29 cellular contexts compared by ENCODE assay signal in the genomic region with DNA sequence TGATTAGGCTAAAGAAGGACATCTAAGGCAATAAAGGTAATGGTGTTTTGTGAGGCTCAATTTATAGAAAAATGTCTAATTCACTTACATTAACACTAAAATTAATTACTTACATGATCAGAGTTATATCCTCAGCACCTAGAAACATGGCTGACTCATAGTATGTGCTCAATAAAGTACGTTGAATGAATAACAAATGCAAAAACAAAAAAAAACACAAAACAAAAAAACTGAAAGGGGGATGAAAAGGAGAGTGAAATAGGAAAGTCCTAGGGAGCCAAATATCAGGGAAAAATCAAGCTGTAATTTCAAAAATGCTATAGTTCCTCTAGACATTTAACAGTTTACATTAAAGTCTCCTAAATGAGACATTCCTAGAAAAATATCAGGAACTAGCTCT.
"Had no signal": no experiment of that assay in that cellular context is flagged by ENCODE, and none has a peak within 500 bp of the region (broad histone marks: within the 10 kb centered on the region; RNA-seq: fewer than 3 reads in every experiment).

No MANE protein-coding gene starts in this region.

- H3K4me1 ChIP-seq: ascending aorta, gastroesophageal sphincter had no signal

- DNase-seq: activated CD4-positive, alpha-beta memory T cell treated with anti-CD3 and anti-CD28 coated beads, Interleukin-2, amount 10 ng/mL, durations not matched to agents 7 days and 5 days; activated CD4-positive, alpha-beta T cell treated with anti-CD3 and anti-CD28 coated beads for 36 hours; activated CD4-positive, alpha-beta T cell treated with anti-CD3 and anti-CD28 coated beads, Interleukin-2, amount 10 ng/mL, durations not matched to agents 24 days and 14 days; activated CD4-positive, CD25-positive, alpha-beta regulatory T cell; activated CD4-positive, CD25-positive, alpha-beta regulatory T cell treated with anti-CD3 and anti-CD28 coated beads, Interleukin-2, amount 50 U/mL, for 72 hours; activated CD8-positive, alpha-beta memory T cell treated with anti-CD3 and anti-CD28 coated beads, Interleukin-2, amount 50 U/mL, for 48 hours; activated gamma-delta T cell; activated naive CD4-positive, alpha-beta T cell; activated naive CD4-positive, alpha-beta T cell treated with anti-CD3 and anti-CD28 coated beads, Interleukin-2, amount 10 ng/mL, durations not matched to agents 7 days and 5 days; activated naive CD8-positive, alpha-beta T cell treated with anti-CD3 and anti-CD28 coated beads, Interleukin-2, amount 10 ng/mL, durations not matched to agents 7 days and 5 days; activated T-cell treated with anti-CD3 and anti-CD28 coated beads for 4 hours; activated T-cell treated with anti-CD3 and anti-CD28 coated beads, Interleukin-2, amount 50 U/mL, for 24 hours; activated T-cell treated with anti-CD3 and anti-CD28 coated beads, Interleukin-2, amount 50 U/mL, for 72 hours; brain microvascular endothelial cell; cortex of kidney; dermis blood vessel endothelial cell; effector CD4-positive, alpha-beta T cell; effector memory CD8-positive, alpha-beta T cell; esophagus squamous epithelium; foreskin melanocyte; T1000; WERI-Rb-1 had no signal

- H3K36me3 Mint-ChIP-seq: activated naive CD4-positive, alpha-beta T cell treated with anti-CD3 and anti-CD28 coated beads, Interleukin-2, amount 10 ng/mL, durations not matched to agents 7 days and 5 days; activated naive CD4-positive, alpha-beta T cell treated with anti-CD3 and anti-CD28 coated beads, Interleukin-2, amount 50 U/mL, for 72 hours; activated naive CD8-positive, alpha-beta T cell treated with anti-CD3 and anti-CD28 coated beads, Interleukin-2, amount 10 ng/mL, durations not matched to agents 7 days and 5 days had no signal

- H3K9me3 ChIP-seq: ascending aorta, esophagus squamous epithelium, gastroesophageal sphincter had no signal

- H3K27ac ChIP-seq: ascending aorta, brain microvascular endothelial cell, esophagus squamous epithelium, gastroesophageal sphincter, WERI-Rb-1 had no signal

- H3K4me3 Mint-ChIP-seq: activated CD4-positive, alpha-beta memory T cell treated with anti-CD3 and anti-CD28 coated beads, Interleukin-2, amount 10 ng/mL, durations not matched to agents 7 days and 5 days; activated CD4-positive, alpha-beta T cell treated with anti-CD3 and anti-CD28 coated beads for 36 hours; activated CD4-positive, alpha-beta T cell treated with anti-CD3 and anti-CD28 coated beads, Interleukin-2, amount 10 ng/mL, durations not matched to agents 24 days and 14 days; activated naive CD4-positive, alpha-beta T cell treated with anti-CD3 and anti-CD28 coated beads, Interleukin-2, amount 10 ng/mL, durations not matched to agents 7 days and 5 days; activated naive CD8-positive, alpha-beta T cell treated with anti-CD3 and anti-CD28 coated beads, Interleukin-2, amount 10 ng/mL, durations not matched to agents 7 days and 5 days; activated T-cell treated with anti-CD3 and anti-CD28 coated beads, Interleukin-2, amount 50 U/mL, for 24 hours; activated T-cell treated with anti-CD3 and anti-CD28 coated beads, Interleukin-2, amount 50 U/mL, for 72 hours; central memory CD8-positive, alpha-beta T cell; effector memory CD8-positive, alpha-beta T cell; T-helper 1 cell treated with Interleukin-12 subunit alpha and Interleukin-12 subunit beta and Interleukin-4 antibody, amounts not matched to agents 30 μg/mL and 1 μg/mL, for 36 hours; T-helper 2 cell treated with Interferon-gamma antibody and Interleukin-4, amounts not matched to agents 5 μg/mL and 100 μg/mL, for 36 hours had no signal

- H3K9me3 Mint-ChIP-seq: activated CD4-positive, alpha-beta memory T cell treated with anti-CD3 and anti-CD28 coated beads, Interleukin-2, amount 10 ng/mL, durations not matched to agents 7 days and 5 days; activated CD4-positive, alpha-beta T cell treated with anti-CD3 and anti-CD28 coated beads, Interleukin-2, amount 10 ng/mL, durations not matched to agents 24 days and 14 days; activated naive CD4-positive, alpha-beta T cell treated with anti-CD3 and anti-CD28 coated beads, Interleukin-2, amount 10 ng/mL, durations not matched to agents 7 days and 5 days; activated naive CD4-positive, alpha-beta T cell treated with anti-CD3 and anti-CD28 coated beads, Interleukin-2, amount 50 U/mL, for 72 hours; activated naive CD8-positive, alpha-beta T cell treated with anti-CD3 and anti-CD28 coated beads, Interleukin-2, amount 10 ng/mL, durations not matched to agents 7 days and 5 days; activated T-cell treated with anti-CD3 and anti-CD28 coated beads, Interleukin-2, amount 50 U/mL, for 24 hours; activated T-cell treated with anti-CD3 and anti-CD28 coated beads, Interleukin-2, amount 50 U/mL, for 72 hours; central memory CD8-positive, alpha-beta T cell; effector memory CD8-positive, alpha-beta T cell; T-helper 1 cell treated with Interleukin-12 subunit alpha and Interleukin-12 subunit beta and Interleukin-4 antibody, amounts not matched to agents 30 μg/mL and 1 μg/mL, for 36 hours; T-helper 2 cell treated with Interferon-gamma antibody and Interleukin-4, amounts not matched to agents 5 μg/mL and 100 μg/mL, for 36 hours had no signal

- H3K27me3 ChIP-seq: brain microvascular endothelial cell, esophagus squamous epithelium, gastroesophageal sphincter had no signal

- FAIRE-seq: bronchial epithelial cell had no signal

- H3K27me3 Mint-ChIP-seq: activated CD4-positive, alpha-beta memory T cell treated with anti-CD3 and anti-CD28 coated beads, Interleukin-2, amount 10 ng/mL, durations not matched to agents 7 days and 5 days; activated CD4-positive, alpha-beta T cell treated with anti-CD3 and anti-CD28 coated beads for 36 hours; activated CD4-positive, alpha-beta T cell treated with anti-CD3 and anti-CD28 coated beads, Interleukin-2, amount 10 ng/mL, durations not matched to agents 24 days and 14 days; activated naive CD4-positive, alpha-beta T cell treated with anti-CD3 and anti-CD28 coated beads, Interleukin-2, amount 10 ng/mL, durations not matched to agents 7 days and 5 days; activated naive CD8-positive, alpha-beta T cell treated with anti-CD3 and anti-CD28 coated beads, Interleukin-2, amount 10 ng/mL, durations not matched to agents 7 days and 5 days; central memory CD8-positive, alpha-beta T cell; effector memory CD8-positive, alpha-beta T cell had no signal

- H3K4me3 ChIP-seq: ascending aorta, esophagus squamous epithelium, gastroesophageal sphincter had no signal

- ATAC-seq: activated CD4-positive, alpha-beta T cell treated with anti-CD3 and anti-CD28 coated beads for 36 hours; activated naive CD4-positive, alpha-beta T cell treated with anti-CD3 and anti-CD28 coated beads, Interleukin-2, amount 50 U/mL, for 72 hours; activated T-cell treated with anti-CD3 and anti-CD28 coated beads, Interleukin-2, amount 50 U/mL, for 72 hours; effector memory CD8-positive, alpha-beta T cell; gastroesophageal sphincter had no signal

- H3K36me3 ChIP-seq: ascending aorta, brain microvascular endothelial cell, esophagus squamous epithelium, gastroesophageal sphincter, WERI-Rb-1 had no signal

- H3K27ac Mint-ChIP-seq: activated CD4-positive, alpha-beta memory T cell treated with anti-CD3 and anti-CD28 coated beads, Interleukin-2, amount 10 ng/mL, durations not matched to agents 7 days and 5 days; activated CD4-positive, alpha-beta T cell treated with anti-CD3 and anti-CD28 coated beads for 36 hours; activated CD4-positive, alpha-beta T cell treated with anti-CD3 and anti-CD28 coated beads, Interleukin-2, amount 10 ng/mL, durations not matched to agents 24 days and 14 days; activated naive CD4-positive, alpha-beta T cell treated with anti-CD3 and anti-CD28 coated beads, Interleukin-2, amount 10 ng/mL, durations not matched to agents 7 days and 5 days; activated naive CD4-positive, alpha-beta T cell treated with anti-CD3 and anti-CD28 coated beads, Interleukin-2, amount 50 U/mL, for 72 hours; activated naive CD8-positive, alpha-beta T cell treated with anti-CD3 and anti-CD28 coated beads, Interleukin-2, amount 10 ng/mL, durations not matched to agents 7 days and 5 days; activated T-cell treated with anti-CD3 and anti-CD28 coated beads, Interleukin-2, amount 50 U/mL, for 24 hours; activated T-cell treated with anti-CD3 and anti-CD28 coated beads, Interleukin-2, amount 50 U/mL, for 72 hours; effector memory CD8-positive, alpha-beta T cell; T-helper 1 cell treated with Interleukin-12 subunit alpha and Interleukin-12 subunit beta and Interleukin-4 antibody, amounts not matched to agents 30 μg/mL and 1 μg/mL, for 36 hours; T-helper 2 cell treated with Interferon-gamma antibody and Interleukin-4, amounts not matched to agents 5 μg/mL and 100 μg/mL, for 36 hours had no signal
